9 cellular contexts compared by ENCODE assay signal in genomic region chr10:17958049-17958448, GRCh38. TPM values are rescaled to one million over a fixed set of nuclear protein-coding genes. Genes with fewer than 3 reads are reported as not detected.
"Had no signal": no experiment of that assay in that cellular context is flagged by ENCODE, and none has a peak within 500 bp of the region (broad histone marks: within the 10 kb centered on the region; RNA-seq: fewer than 3 reads in every experiment).

No MANE protein-coding gene starts in this region.

- DNase-seq: GDM1, GF-D8 had no signal

- H3K4me3 ChIP-seq: GM12878 had no signal

- ATAC-seq: GM12878 had no signal

- FAIRE-seq: G401.6, GM12878, GM12891, GM12892, GM18507, GM19239 had no signal

RNA-seq across cellular contexts. Expression of gene SLC39A12, which starts 6.3 kb away (rescaled TPM):
- total RNA-seq: G401 had no signal
